Comparison of ENCODE assay signal across 27 cellular contexts in the genomic region with DNA sequence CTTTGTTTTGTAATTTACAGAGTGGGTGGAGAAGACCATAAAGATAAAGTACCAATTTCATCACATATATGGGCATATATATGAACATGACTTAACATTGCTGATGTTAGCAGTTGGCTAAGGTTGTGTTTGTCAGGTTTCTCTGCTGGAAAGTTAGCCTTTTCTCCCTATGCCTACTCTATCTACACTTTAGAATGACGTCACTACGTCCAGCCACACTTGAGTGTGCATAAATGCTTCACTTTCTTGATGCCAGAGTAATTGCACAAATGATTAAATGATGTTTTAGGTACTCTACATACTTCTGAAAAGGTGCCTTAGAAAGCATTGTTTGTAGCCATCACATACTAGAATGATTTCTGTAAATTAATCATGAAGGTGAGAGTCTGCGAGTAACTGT.
"Had no signal": no experiment of that assay in that cellular context is flagged by ENCODE, and none has a peak within 500 bp of the region (broad histone marks: within the 10 kb centered on the region; RNA-seq: fewer than 3 reads in every experiment).

No MANE protein-coding gene starts in this region.

- H3K36me3 ChIP-seq: stomach, suprapubic skin, thoracic aorta, thyroid gland, tibial artery, tibial nerve, transverse colon, upper lobe of left lung, upper lobe of right lung, uterus, vagina had no signal

- DNase-seq: stimulated activated CD4-positive, alpha-beta T cell treated with anti-CD3 and anti-CD28 coated beads, Interleukin-2, amount 100 ng/mL, for 48 hours; stimulated activated CD4-positive, alpha-beta T cell treated with anti-CD3 and anti-CD28 coated beads, Interleukin-4, amount 100 ng/mL, for 1 hour; stimulated activated CD4-positive, alpha-beta T cell treated with anti-CD3 and anti-CD28 coated beads, Interleukin-4, amount 100 ng/mL, for 24 hours; stimulated activated CD4-positive, alpha-beta T cell treated with anti-CD3 and anti-CD28 coated beads, Interleukin-4, amount 100 ng/mL, for 4 hours; stimulated activated CD8-positive, alpha-beta memory T cell treated with anti-CD3 and anti-CD28 coated beads, Interleukin-4, amount 100 ng/mL, for 48 hours; stimulated activated naive B cell treated with anti-CD40 and anti-IgM and Interleukin-4, amounts not matched to agents 10 μg/mL and 1 μg/mL and 100 μg/mL, for 72 hours; stimulated activated naive CD4-positive, alpha-beta T cell; stimulated activated naive CD4-positive, alpha-beta T cell treated with Interleukin-2 at 50 U/mL for 16 hours; stimulated activated naive CD8-positive, alpha-beta T cell treated with anti-CD3 and anti-CD28 coated beads, Interleukin-15, amount 100 ng/mL, for 72 hours; stimulated activated naive CD8-positive, alpha-beta T cell treated with anti-CD3 and anti-CD28 coated beads, Interleukin-15, Interleukin-2, amounts not matched to agents 100 U/mL and 50 U/mL, for 24 hours; stomach; substantia nigra; testis; thyroid gland; tibial artery; transverse colon; trophoblast cell; upper lobe of left lung; upper lobe of right lung; uterus had no signal

- H3K4me3 ChIP-seq: stomach, suprapubic skin, testis, thoracic aorta, thyroid gland, tibial artery, tibial nerve, transverse colon, upper lobe of left lung, upper lobe of right lung, uterus, vagina had no signal

- FAIRE-seq: urothelium cell line had no signal

- H3K9me3 ChIP-seq: stomach, suprapubic skin, testis, thyroid gland, transverse colon, upper lobe of left lung, upper lobe of right lung, vagina had no signal

- H3K27me3 ChIP-seq: stomach, suprapubic skin, testis, thyroid gland, tibial artery, tibial nerve, transverse colon, upper lobe of left lung, upper lobe of right lung, uterus, vagina had no signal

- H3K4me1 ChIP-seq: stomach, suprapubic skin, testis, thyroid gland, tibial artery, tibial nerve, transverse colon, upper lobe of left lung, upper lobe of right lung, uterus, vagina had no signal

- H3K27ac ChIP-seq: stomach, suprapubic skin, testis, thoracic aorta, thyroid gland, tibial artery, tibial nerve, transverse colon, upper lobe of left lung, upper lobe of right lung, uterus, vagina had no signal

- ATAC-seq: stimulated activated effector memory CD8-positive, alpha-beta T cell treated with anti-CD3 and anti-CD28 coated beads, Interleukin-12 subunit alpha, Interleukin-12 subunit beta, amount 100 ng/mL, for 72 hours; stimulated activated memory B cell treated with anti-CD40 and anti-IgM and Interleukin-4, amounts not matched to agents 10 μg/mL and 1 μg/mL and 100 μg/mL, for 72 hours; stimulated activated naive B cell treated with anti-CD40 and anti-IgM and Interleukin-4, amounts not matched to agents 10 μg/mL and 1 μg/mL and 100 μg/mL, for 72 hours; stimulated activated naive CD8-positive, alpha-beta T cell treated with anti-CD3 and anti-CD28 coated beads, Interleukin-15, amount 100 ng/mL, for 72 hours; stimulated activated naive CD8-positive, alpha-beta T cell treated with anti-CD3 and anti-CD28 coated beads, Interleukin-15, Interleukin-2, amounts not matched to agents 100 U/mL and 50 U/mL, for 24 hours; upper lobe of right lung had no signal
